23 cellular contexts compared by ENCODE assay signal in the genomic region with DNA sequence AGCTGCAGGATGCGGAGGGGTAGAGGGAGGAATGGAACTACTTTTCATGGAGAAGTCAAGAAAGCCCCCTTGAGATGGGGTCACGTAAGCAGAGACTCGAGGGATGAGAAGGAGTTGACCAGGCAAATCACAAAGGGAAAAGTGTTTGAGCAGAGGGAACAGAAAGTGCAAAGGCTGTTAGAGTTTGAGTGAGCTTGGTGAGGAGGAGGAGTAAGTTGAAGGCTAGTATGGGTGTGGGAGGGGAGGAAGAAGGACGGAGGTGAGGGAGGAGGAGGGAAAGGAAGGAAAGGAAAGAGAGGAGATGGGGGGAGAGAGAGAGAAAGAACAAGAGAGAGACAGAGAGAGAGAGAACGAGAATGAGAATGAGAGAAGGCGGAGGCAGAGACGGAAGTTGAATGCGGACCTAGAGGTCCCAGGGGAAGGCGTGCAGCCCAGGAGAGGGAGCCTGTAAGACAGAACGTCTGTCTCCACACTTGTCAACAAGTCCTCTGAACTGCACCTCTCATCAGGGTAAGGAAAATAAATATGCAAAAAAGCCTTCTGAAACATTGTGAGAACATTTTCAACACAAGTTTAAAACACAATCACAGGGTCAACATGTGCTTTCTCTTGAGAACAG.
DNase-seq lines count a peak whose midpoint lies in the region; ATAC-seq, FAIRE-seq and TF ChIP-seq lines count a peak whose summit lies in the region.
"Had no signal": no experiment of that assay in that cellular context is flagged by ENCODE, and none has a peak within 500 bp of the region (broad histone marks: within the 10 kb centered on the region; RNA-seq: fewer than 3 reads in every experiment).

No MANE protein-coding gene starts in this region.

- no peak overlapping the region for H3K27ac ChIP-seq in HepG2 (ENCODE audit: extremely low read length, insufficient read depth, low read length)
- no peak overlapping the region for H3K27ac ChIP-seq in right lobe of liver
- no peak overlapping the region for H3K27ac ChIP-seq in GM12878 (ENCODE audit: control insufficient read depth, insufficient read depth)
- H3K27ac ChIP-seq: 22Rv1; BLaER1 treated with 17β-estradiol and CSF1 and Interleukin-3, amounts not matched to agents 10 nM and 100 nM had no signal

- H2AFZ ChIP-seq in HepG2 (ENCODE audit: low read length) = no peak overlapping the region
- H2AFZ ChIP-seq in GM12878 (ENCODE audit: control insufficient read depth, low read depth, low read length) = no peak overlapping the region

- RAD21 ChIA-PET in GM12878 (lab: Charles Lee; ENCODE audit: unreplicated experiment) = no interaction called here

- H4K20me1 ChIP-seq in HepG2 (ENCODE audit: insufficient read depth, low read length) = no peaks in the 10 kb centered on the region
- H4K20me1 ChIP-seq in GM12878 (ENCODE audit: control insufficient read depth, insufficient read depth) = no peaks in the 10 kb centered on the region
- H4K20me1 ChIP-seq: BLaER1 treated with 17β-estradiol and CSF1 and Interleukin-3, amounts not matched to agents 10 nM and 100 nM had no signal

- H3K79me2 ChIP-seq in HepG2 (ENCODE audit: insufficient read depth, low read length) = no peaks in the 10 kb centered on the region
- H3K79me2 ChIP-seq in GM12878 (ENCODE audit: control insufficient read depth, insufficient read depth, low read length) = no peaks in the 10 kb centered on the region

- BruUV-seq in HepG2 (replicated peaks; lab: Mats Ljungman, UMichigan) = no TSS peak
- BruUV-seq in GM12878 (replicated peaks; lab: Mats Ljungman, UMichigan) = no TSS peak

- WGBS in HepG2 (ENCODE audit: low lambda C conversion rate) = 15% methylated on average over 10 of the region's 10 CpGs
- WGBS in right lobe of liver (ENCODE audit: insufficient coverage, low coverage, low lambda C conversion rate, missing lambda C conversion rate) = 23% methylated on average over 8 of the region's 10 CpGs
- WGBS in GM12878 (ENCODE audit: insufficient coverage, insufficient replicate concordance, low lambda C conversion rate, missing lambda C conversion rate) = 25% methylated on average over 10 of the region's 10 CpGs

- in situ Hi-C loops in HepG2 (cut with HindIII; ENCODE audit: extremely low pct_ligation_motif_present, low pct_unique_long_range_greater_than_20kb) (no loop called here), GM12878 (cut with MboI) (no loop called here)

- POLR2A ChIA-PET in HepG2 (lab: Yijun Ruan, JAX) (no interaction called here), GM12878 (lab: Charles Lee) (interaction anchor here (0.6 kb wide), 1 partner anchor 63 kb away, joined by 5 read pairs; no protein-coding TSS in a partner anchor)

- H3K27ac Mint-ChIP-seq in activated T-helper 17 cell treated with anti-CD3 and anti-CD28 coated beads, Interleukin-2, amount 50 U/mL, for 72 hours = no peak overlapping the region
- no peak overlapping the region for H3K27ac Mint-ChIP-seq in activated naive CD4-positive, alpha-beta T cell treated with anti-CD3 and anti-CD28 coated beads, Interleukin-2, amount 50 U/mL, for 72 hours
- H3K27ac Mint-ChIP-seq: CD14-positive monocyte; CD4-positive, alpha-beta T cell; CD8-positive, alpha-beta memory T cell had no signal

- H3K9ac ChIP-seq in HepG2 (ENCODE audit: insufficient read depth, low read depth, low read length) (no peak overlapping the region), GM12878 (ENCODE audit: control insufficient read depth, insufficient read depth, low read length) (no peak overlapping the region)
- H3K9ac ChIP-seq: BLaER1 treated with 17β-estradiol and CSF1 and Interleukin-3, amounts not matched to agents 10 nM and 100 nM had no signal

- SMC1A ChIA-PET in GM12878 (lab: Charles Lee; ENCODE audit: uncharacterized antibody, unreplicated experiment) = no interaction called here

- H3K9me3 Mint-ChIP-seq in activated T-helper 17 cell treated with anti-CD3 and anti-CD28 coated beads, Interleukin-2, amount 50 U/mL, for 72 hours = no peaks in the 10 kb centered on the region
- H3K9me3 Mint-ChIP-seq in activated naive CD4-positive, alpha-beta T cell treated with anti-CD3 and anti-CD28 coated beads, Interleukin-2, amount 50 U/mL, for 72 hours = no peaks in the 10 kb centered on the region

- no peak for TF ChIP-seq POLR2A in HepG2 (IDR thresholded peaks at IDR 0.05; ENCODE audit: insufficient read depth in 1 of 2, low read depth in 2 of 2, low read length in 2 of 2)
- TF ChIP-seq POLR2A in right lobe of liver (IDR thresholded peaks at IDR 0.05) = no peak
- TF ChIP-seq POLR2A in GM12878 (IDR thresholded peaks at IDR 0.05; ENCODE audit: low read depth, low read length) = no peak

- no peak for TF ChIP-seq EP300 in HepG2 (IDR thresholded peaks at IDR 0.05; ENCODE audit: low read depth in 2 of 2, low read length in 2 of 2)
- no peak for TF ChIP-seq EP300 in HepG2 (CRISPR knock-in tag; IDR thresholded peaks at IDR 0.05; ENCODE audit: borderline replicate concordance)
- TF ChIP-seq EP300 in GM12878 (IDR thresholded peaks at IDR 0.05; ENCODE audit: borderline replicate concordance in 1 of 2, control insufficient read depth in 1 of 2, low read depth in 2 of 2, low read length in 2 of 2) = no peak

- H3K36me3 ChIP-seq in HepG2 (replicated peaks in 1 of 2; ENCODE audit: control insufficient read depth in 1 of 2, insufficient read depth in 2 of 2, low read length in 2 of 2) (no peaks in the 10 kb centered on the region), right lobe of liver (no peaks in the 10 kb centered on the region), H7 (replicated peaks; ENCODE audit: control insufficient read depth, insufficient read depth, low read length) (no peaks in the 10 kb centered on the region), GM12878 (ENCODE audit: control insufficient read depth in 2 of 2, insufficient read depth in 2 of 2, low read length in 1 of 2) (no peaks in the 10 kb centered on the region)
- H3K36me3 ChIP-seq: BE2C; BLaER1 treated with 17β-estradiol and CSF1 and Interleukin-3, amounts not matched to agents 10 nM and 100 nM had no signal

- no peak for FAIRE-seq in HepG2 (lab: Jason Lieb, UNC)
- FAIRE-seq in GM12878 (lab: Jason Lieb, UNC) = no peak
- FAIRE-seq: A204.1, D721Med, GM18507, H54 had no signal

- H3K4me1 ChIP-seq in HepG2 (ENCODE audit: insufficient read depth, low read length) = no peaks in the 10 kb centered on the region
- no peaks in the 10 kb centered on the region for H3K4me1 ChIP-seq in right lobe of liver
- H3K4me1 ChIP-seq in GM12878 (ENCODE audit: control insufficient read depth, insufficient read depth, low read length) = no peaks in the 10 kb centered on the region

- H3K9me3 ChIP-seq in HepG2 (ENCODE audit: low read length) = no peaks in the 10 kb centered on the region
- H3K9me3 ChIP-seq in right lobe of liver = no peaks in the 10 kb centered on the region
- no peaks in the 10 kb centered on the region for H3K9me3 ChIP-seq in GM12878 (replicated peaks; ENCODE audit: control insufficient read depth, insufficient read depth, low read length)
- H3K9me3 ChIP-seq: BE2C; BLaER1 treated with 17β-estradiol and CSF1 and Interleukin-3, amounts not matched to agents 10 nM and 100 nM had no signal

- intact Hi-C loops in HepG2 (cut with micrococcal nuclease; ENCODE audit: unreplicated experiment) = no loop called here
- intact Hi-C loops in right lobe of liver (cut with DNase I) = no loop called here
- intact Hi-C loops in GM12878 (cut with micrococcal nuclease; ENCODE audit: unreplicated experiment) = no loop called here

- CTCF ChIA-PET in HepG2 (lab: Yijun Ruan, JAX; ENCODE audit: low intra/inter-chr PET ratio, low total read pairs) (no interaction called here), GM12878 (lab: Yijun Ruan, JAX) (no interaction called here)

- H3K4me3 ChIP-seq in HepG2 (replicated peaks in 1 of 3; ENCODE audit: insufficient read depth in 1 of 3, low read depth in 2 of 3, low read length in 3 of 3) (no peak overlapping the region), right lobe of liver (no peak overlapping the region), H7 (ENCODE audit: insufficient read depth, low read depth, low read length) (no peak overlapping the region), GM12878 (no peak overlapping the region)
- H3K4me3 ChIP-seq: BLaER1 treated with 17β-estradiol and CSF1 and Interleukin-3, amounts not matched to agents 10 nM and 100 nM had no signal

- H3K4me3 Mint-ChIP-seq in activated T-helper 17 cell treated with anti-CD3 and anti-CD28 coated beads, Interleukin-2, amount 50 U/mL, for 72 hours = no peak overlapping the region
- H3K4me3 Mint-ChIP-seq: CD14-positive monocyte; CD4-positive, alpha-beta T cell; CD8-positive, alpha-beta memory T cell had no signal

- peaks cover 26% of the 10 kb centered on the region for H3K27me3 Mint-ChIP-seq in activated T-helper 17 cell treated with anti-CD3 and anti-CD28 coated beads, Interleukin-2, amount 50 U/mL, for 72 hours

- no peak; the same call in 2 of the 3 replicates for ATAC-seq in HepG2
- no peak for ATAC-seq in right lobe of liver
- no peak for ATAC-seq in GM12878
- no peak for ATAC-seq in activated T-helper 17 cell treated with anti-CD3 and anti-CD28 coated beads, Interleukin-2, amount 50 U/mL, for 72 hours (replicated peaks)
- no peak for ATAC-seq in activated naive CD4-positive, alpha-beta T cell treated with anti-CD3 and anti-CD28 coated beads, Interleukin-2, amount 50 U/mL, for 72 hours

- no peaks in the 10 kb centered on the region for H3K36me3 Mint-ChIP-seq in activated T-helper 17 cell treated with anti-CD3 and anti-CD28 coated beads, Interleukin-2, amount 50 U/mL, for 72 hours (ENCODE audit: low read depth)
- no peaks in the 10 kb centered on the region for H3K36me3 Mint-ChIP-seq in activated naive CD4-positive, alpha-beta T cell treated with anti-CD3 and anti-CD28 coated beads, Interleukin-2, amount 50 U/mL, for 72 hours
- H3K36me3 Mint-ChIP-seq: CD14-positive monocyte; CD8-positive, alpha-beta memory T cell had no signal

- peaks cover 8 to 53% of the 10 kb centered on the region in 2 experiments for H3K27me3 ChIP-seq in HepG2 (ENCODE audit: control insufficient read depth in 1 of 2, insufficient read depth in 2 of 2, low read length in 2 of 2)
- no peaks in the 10 kb centered on the region for H3K27me3 ChIP-seq in right lobe of liver
- peaks cover 2% of the 10 kb centered on the region; the same call in 1 of the 2 replicates for H3K27me3 ChIP-seq in H7 (ENCODE audit: control insufficient read depth, insufficient read depth, low read length)
- H3K27me3 ChIP-seq in GM12878 (replicated peaks in 1 of 2; ENCODE audit: control insufficient read depth in 2 of 2, insufficient read depth in 2 of 2, low read length in 1 of 2) = no peaks in the 10 kb centered on the region
- H3K27me3 ChIP-seq: BE2C had no signal

- peak; percentile 3 for DNase-seq in NCI-H2171 treated with DMSO at 0.1 percent for 48 hours (lab: John Stamatoyannopoulos, UW)
- DNase-seq in NCI-H2171 (lab: John Stamatoyannopoulos, UW) = no peak
- no peak for DNase-seq in HepG2 (ENCODE audit: low spot score)
- no peak for DNase-seq in right lobe of liver
- peak; percentile 28 for DNase-seq in H7
- no peak for DNase-seq in GM12878 (ENCODE audit: low read depth, low spot score)
- no peak for DNase-seq in activated naive CD4-positive, alpha-beta T cell treated with anti-CD3 and anti-CD28 coated beads, Interleukin-2, amount 50 U/mL, for 72 hours (ENCODE audit: low spot score in 2 of 2)
- DNase-seq: BE2C; CD4-positive, alpha-beta T cell; CD8-positive, alpha-beta memory T cell; DMS 273 treated with DMSO at 0.1 percent for 48 hours; DMS79; GF-D8; GOT3; HCEC 1CT had no signal

- no peak for TF ChIP-seq CTCF in HepG2 (CRISPR knock-in tag; IDR thresholded peaks at IDR 0.05)
- TF ChIP-seq CTCF in right lobe of liver (IDR thresholded peaks at IDR 0.05) = no peak
- TF ChIP-seq CTCF in GM12878 (IDR thresholded peaks at IDR 0.05 in 2 of 3, conservative IDR thresholded peaks at IDR 0.05 in 1 of 3; ENCODE audit: control insufficient read depth in 2 of 3, extremely low read depth in 1 of 3, insufficient read depth in 1 of 3, low read depth in 3 of 3, low read length in 3 of 3) = no peak

- H3K4me1 Mint-ChIP-seq in activated T-helper 17 cell treated with anti-CD3 and anti-CD28 coated beads, Interleukin-2, amount 50 U/mL, for 72 hours = no peaks in the 10 kb centered on the region
- H3K4me1 Mint-ChIP-seq: CD14-positive monocyte; CD8-positive, alpha-beta memory T cell had no signal

- H3K4me2 ChIP-seq in HepG2 (ENCODE audit: low read depth, low read length) (no peak overlapping the region), GM12878 (ENCODE audit: control insufficient read depth, insufficient read depth) (no peak overlapping the region)
- H3K4me2 ChIP-seq: BLaER1 treated with 17β-estradiol and CSF1 and Interleukin-3, amounts not matched to agents 10 nM and 100 nM had no signal

- TF ChIP-seq RAD21 in HepG2 (CRISPR knock-in tag; IDR thresholded peaks at IDR 0.05) (no peak), GM12878 (IDR thresholded peaks at IDR 0.05; ENCODE audit: insufficient read depth, low read depth, low read length) (no peak)

Comparison
In these comparisons a context has a peak if more than half of its experiments do, and no peak if none do; other contexts are left out.
1. DNase-seq: peak in NCI-H2171 treated with DMSO at 0.1 percent for 48 hours (single experiment) and H7 (single experiment); none in NCI-H2171 (single experiment), HepG2 (single experiment), right lobe of liver (0 of 3), GM12878 (single experiment) and activated naive CD4-positive, alpha-beta T cell treated with anti-CD3 and anti-CD28 coated beads, Interleukin-2, amount 50 U/mL, for 72 hours (0 of 2).